In the genomic region with DNA sequence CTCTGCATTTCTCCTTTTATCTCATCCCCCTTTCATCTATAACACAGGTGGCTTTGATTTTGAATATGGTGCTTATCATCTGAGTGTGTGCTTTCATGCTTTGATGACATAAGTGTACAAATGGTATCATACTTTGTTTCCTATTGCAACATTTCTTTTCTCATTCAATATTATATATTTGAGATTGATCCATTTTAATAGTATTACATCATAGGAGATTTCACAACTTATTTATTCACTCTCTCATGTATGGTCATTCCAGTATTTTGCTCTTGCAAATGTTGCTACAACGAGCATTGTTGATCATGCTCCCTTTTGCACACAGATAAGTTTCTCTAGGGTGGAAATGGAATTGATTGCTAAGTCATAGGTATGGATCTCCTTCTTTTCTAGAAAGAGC, we compare ENCODE assay signal across 20 cellular contexts.
DNase-seq lines count a peak whose midpoint lies in the region; ATAC-seq, FAIRE-seq and TF ChIP-seq lines count a peak whose summit lies in the region.
"Had no signal": no experiment of that assay in that cellular context is flagged by ENCODE, and none has a peak within 500 bp of the region (broad histone marks: within the 10 kb centered on the region; RNA-seq: fewer than 3 reads in every experiment).

No MANE protein-coding gene starts in this region.

- peaks cover 38% of the 10 kb centered on the region for H3K79me2 ChIP-seq in smooth muscle cell (ENCODE audit: low read depth)

- TF ChIP-seq RAD21 in IMR-90 (IDR thresholded peaks at IDR 0.05; ENCODE audit: low read length), result no peak

- CTCF ChIA-PET in IMR-90 (lab: Yijun Ruan, JAX), result no interaction called here

- in situ Hi-C loops in IMR-90 (cut with MboI; ENCODE audit: low sequenced_read_pairs), result no loop called here

- H3K36me3 ChIP-seq in IMR-90 (ENCODE audit: control insufficient read depth, insufficient read depth, low read length) (no peaks in the 10 kb centered on the region), smooth muscle cell (ENCODE audit: low read depth) (no peaks in the 10 kb centered on the region)
- H3K36me3 ChIP-seq: BE2C, BLaER1 had no signal

- POLR2A ChIA-PET in IMR-90 (lab: Charles Lee; ENCODE audit: unreplicated experiment), result no interaction called here

- no peak overlapping the region for H2BK120ac ChIP-seq in IMR-90 (ENCODE audit: low read depth, low read length)

- no peak overlapping the region for H2AK9ac ChIP-seq in IMR-90 (replicated peaks; ENCODE audit: low read depth, low read length, poor library complexity)

- no peaks in the 10 kb centered on the region for H3K79me1 ChIP-seq in IMR-90 (ENCODE audit: low read depth in 1 of 2, low read length in 2 of 2)

- H2BK20ac ChIP-seq in IMR-90 (ENCODE audit: low read depth, low read length), result no peak overlapping the region

- H2BK15ac ChIP-seq in IMR-90 (ENCODE audit: low read depth, low read length), result no peak overlapping the region

- H3F3A ChIP-seq in smooth muscle cell (ENCODE audit: low read depth), result peaks cover 17% of the 10 kb centered on the region

- TF ChIP-seq POLR2A in IMR-90 (IDR thresholded peaks at IDR 0.05; ENCODE audit: low read depth, low read length), result no peak

- no peak overlapping the region for H3K18ac ChIP-seq in IMR-90 (ENCODE audit: low read depth, low read length)

- H4K8ac ChIP-seq in IMR-90 (ENCODE audit: low read depth in 2 of 2, low read length in 2 of 2), result no peak overlapping the region

- no peak overlapping the region for H4K5ac ChIP-seq in IMR-90 (ENCODE audit: low read depth, low read length)

- H3K9me3 ChIP-seq in IMR-90 (ENCODE audit: control insufficient read depth, insufficient read depth, low read length), result no peaks in the 10 kb centered on the region
- H3K9me3 ChIP-seq in smooth muscle cell (replicated peaks; ENCODE audit: low read depth), result no peaks in the 10 kb centered on the region
- H3K9me3 ChIP-seq: BE2C, BLaER1 had no signal

- WGBS in IMR-90 (ENCODE audit: extremely low coverage in 2 of 2, insufficient read length in 1 of 2), 2 experiments, result no CpG with 5 or more reads among the region's 1 CpG
- 95% methylated on average over 1 of the region's 1 CpG for WGBS in smooth muscle cell (ENCODE audit: low lambda C conversion rate)

- intact Hi-C loops in IMR-90 (cut with micrococcal nuclease) (no loop called here), sciatic nerve (cut with DNase I) (no loop called here)

- TF ChIP-seq CTCF in D721Med (IDR thresholded peaks at IDR 0.05; ENCODE audit: insufficient read depth, missing control alignments) (no peak), IMR-90 (conservative IDR thresholded peaks at IDR 0.05; ENCODE audit: low read depth, low read length) (no peak), smooth muscle cell (IDR thresholded peaks at IDR 0.05; ENCODE audit: borderline replicate concordance, insufficient read depth, poor library complexity, severe bottlenecking) (no peak)

- H3K9me1 ChIP-seq in IMR-90 (ENCODE audit: insufficient read depth, low read length), result no peaks in the 10 kb centered on the region

- no peak overlapping the region for H3K4me3 ChIP-seq in IMR-90 (ENCODE audit: insufficient read depth, low read depth, low read length)
- no peak overlapping the region for H3K4me3 ChIP-seq in smooth muscle cell
- H3K4me3 ChIP-seq: BLaER1 had no signal

- DNase-seq in D721Med (ENCODE audit: insufficient read length, low spot score) (no peak), IMR-90 (no peak), smooth muscle cell (lab: John Stamatoyannopoulos, UW; ENCODE audit: unreplicated experiment) (no peak), sciatic nerve (ENCODE audit: low spot score) (no peak)
- no peak for DNase-seq in activated naive CD8-positive, alpha-beta T cell treated with anti-CD3 and anti-CD28 coated beads for 36 hours
- DNase-seq: 8988T; ACHN; BE2C; CD4-positive, alpha-beta memory T cell; CD4-positive, CD25-positive, alpha-beta regulatory T cell; CD8-positive, alpha-beta memory T cell; COR-L47; DMS79 treated with DMSO at 0.1 percent for 48 hours; GF-D8 had no signal

- no peak overlapping the region for H3K56ac ChIP-seq in IMR-90 (ENCODE audit: extremely low read depth, insufficient read depth, low read length)

- H3K4me2 ChIP-seq in IMR-90 (ENCODE audit: low read depth, low read length) (no peak overlapping the region), smooth muscle cell (no peak overlapping the region)
- H3K4me2 ChIP-seq: BLaER1 had no signal

- ATAC-seq in IMR-90 (ENCODE audit: low read depth) (no peak), GM19023 (IDR thresholded peaks at IDR 0.05; ENCODE audit: unreplicated experiment) (no peak), sciatic nerve (no peak)

- H3K4ac ChIP-seq in IMR-90 (ENCODE audit: low read depth, low read length), result no peak overlapping the region

- no peaks in the 10 kb centered on the region for H3K9me3 Mint-ChIP-seq in activated naive CD8-positive, alpha-beta T cell treated with anti-CD3 and anti-CD28 coated beads for 36 hours
- H3K9me3 Mint-ChIP-seq: CD14-positive monocyte; CD4-positive, alpha-beta memory T cell; CD8-positive, alpha-beta memory T cell had no signal

- peak; percentile 38 for FAIRE-seq in D721Med (lab: Jason Lieb, UNC)
- FAIRE-seq: A204.1, G401.6, GM12891 had no signal

- no peak overlapping the region for H3K4me3 Mint-ChIP-seq in activated naive CD8-positive, alpha-beta T cell treated with anti-CD3 and anti-CD28 coated beads for 36 hours
- H3K4me3 Mint-ChIP-seq: CD14-positive monocyte; CD4-positive, alpha-beta memory T cell; CD4-positive, CD25-positive, alpha-beta regulatory T cell; CD8-positive, alpha-beta memory T cell had no signal

- no peak overlapping the region for H4K91ac ChIP-seq in IMR-90 (ENCODE audit: insufficient read depth, low read depth, low read length)

- no peak overlapping the region for H3K23ac ChIP-seq in IMR-90 (ENCODE audit: low read depth, low read length)

- H2BK5ac ChIP-seq in IMR-90 (ENCODE audit: low read depth, low read length, poor library complexity, severe bottlenecking), result no peak overlapping the region

- peaks cover 4% of the 10 kb centered on the region for H3K27me3 Mint-ChIP-seq in activated naive CD8-positive, alpha-beta T cell treated with anti-CD3 and anti-CD28 coated beads for 36 hours

- H3K27me3 ChIP-seq in IMR-90 (ENCODE audit: control insufficient read depth, insufficient read depth, low read length), result no peaks in the 10 kb centered on the region; the same call in 1 of the 2 replicates
- no peaks in the 10 kb centered on the region for H3K27me3 ChIP-seq in smooth muscle cell (ENCODE audit: low read depth)
- H3K27me3 ChIP-seq: BE2C, BLaER1 had no signal

- no peak overlapping the region for H3K27ac Mint-ChIP-seq in activated naive CD8-positive, alpha-beta T cell treated with anti-CD3 and anti-CD28 coated beads for 36 hours
- H3K27ac Mint-ChIP-seq: CD4-positive, alpha-beta memory T cell; CD4-positive, CD25-positive, alpha-beta regulatory T cell; CD8-positive, alpha-beta memory T cell had no signal

- H3K4me1 ChIP-seq in IMR-90 (ENCODE audit: control insufficient read depth, insufficient read depth, low read length), result no peaks in the 10 kb centered on the region
- H3K4me1 ChIP-seq in smooth muscle cell (ENCODE audit: low read depth), result no peaks in the 10 kb centered on the region
- H3K4me1 ChIP-seq: BLaER1 had no signal

- no peaks in the 10 kb centered on the region for H3K36me3 Mint-ChIP-seq in activated naive CD8-positive, alpha-beta T cell treated with anti-CD3 and anti-CD28 coated beads for 36 hours
- H3K36me3 Mint-ChIP-seq: CD14-positive monocyte; CD4-positive, alpha-beta memory T cell; CD4-positive, CD25-positive, alpha-beta regulatory T cell; CD8-positive, alpha-beta memory T cell had no signal

- no peak overlapping the region for H2AK5ac ChIP-seq in IMR-90 (ENCODE audit: low read depth, low read length)

- H3K27ac ChIP-seq in IMR-90 (ENCODE audit: insufficient read depth, low read length) (no peak overlapping the region), smooth muscle cell (ENCODE audit: low read depth) (peak overlapping the region; percentile 74)
- H3K27ac ChIP-seq: BLaER1 had no signal

- H3K14ac ChIP-seq in IMR-90 (replicated peaks; ENCODE audit: low read depth, low read length), result no peak overlapping the region

- BruUV-seq in IMR-90 (replicated peaks; lab: Mats Ljungman, UMichigan), result no TSS peak

- no peak overlapping the region for H3K9ac ChIP-seq in IMR-90 (ENCODE audit: low read depth, low read length)
- no peak overlapping the region for H3K9ac ChIP-seq in smooth muscle cell (ENCODE audit: low read depth)
- H3K9ac ChIP-seq: BLaER1 had no signal

- no peak overlapping the region for H2AFZ ChIP-seq in IMR-90 (replicated peaks; ENCODE audit: low read length, poor library complexity)
- H2AFZ ChIP-seq in smooth muscle cell (ENCODE audit: low read depth), result no peak overlapping the region

- dilution Hi-C loops in IMR-90 (cut with HindIII; ENCODE audit: low sequenced_read_pairs, unreplicated experiment), result no loop called here

- H3K4me1 Mint-ChIP-seq in activated naive CD8-positive, alpha-beta T cell treated with anti-CD3 and anti-CD28 coated beads for 36 hours, result no peaks in the 10 kb centered on the region
- H3K4me1 Mint-ChIP-seq: CD4-positive, alpha-beta memory T cell; CD4-positive, CD25-positive, alpha-beta regulatory T cell; CD8-positive, alpha-beta memory T cell had no signal

- H4K20me1 ChIP-seq in IMR-90 (ENCODE audit: insufficient read depth, low read length) (no peaks in the 10 kb centered on the region), smooth muscle cell (ENCODE audit: low read depth) (peaks cover 88% of the 10 kb centered on the region)
- H4K20me1 ChIP-seq: BLaER1 had no signal

TF ChIP-seq in IMR-90, 13 proteins besides CTCF, POLR2A, EP300 and RAD21:
- no peak for TF ChIP-seq MAZ (IDR thresholded peaks at IDR 0.05; ENCODE audit: borderline replicate concordance, low read depth, low read length)
- no peak for TF ChIP-seq RFX5 (IDR thresholded peaks at IDR 0.05; ENCODE audit: low read depth, low read length)
- TF ChIP-seq CEBPB (IDR thresholded peaks at IDR 0.05; ENCODE audit: low read depth, low read length), result peak; percentile 54; the same call in 1 of the 2 replicates
TF ChIP-seq in IMR-90: peak in this region for 1.
